In the genomic region with DNA sequence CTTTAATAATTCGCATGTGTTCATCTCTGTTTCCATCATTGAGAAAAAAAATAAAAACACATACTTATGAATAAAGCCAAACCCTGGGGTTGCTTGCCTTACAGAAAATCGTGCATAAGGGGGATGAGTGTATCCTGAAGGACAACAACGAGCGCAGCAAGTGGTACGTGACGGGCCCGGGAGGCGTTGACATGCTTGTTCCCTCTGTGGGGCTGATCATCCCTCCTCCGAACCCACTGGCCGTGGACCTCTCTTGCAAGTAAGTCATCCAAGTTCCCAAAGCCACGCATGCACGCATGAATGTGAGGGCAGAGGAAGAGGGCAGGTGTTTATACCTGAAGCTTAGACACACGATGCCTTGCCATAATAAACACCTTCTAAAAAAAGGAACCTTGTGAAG, we compare ENCODE assay signal across 1 cellular context.
TF ChIP-seq lines count a peak whose summit lies in the region.

No MANE protein-coding gene starts in this region.

TF ChIP-seq in HepG2, 621 proteins besides CTCF, POLR2A, EP300 and RAD21:
- TF ChIP-seq RBM22 (optimal IDR thresholded peaks at IDR 0.05; ENCODE audit: low read length) (peak; percentile 69), ZNF792 (CRISPR knock-in tag; IDR thresholded peaks at IDR 0.05) (no peak)
